Comparison of ENCODE assay signal across 9 cellular contexts in genomic region chr4:40719008-40719623, GRCh38. TPM values are rescaled to one million over a fixed set of nuclear protein-coding genes. Genes with fewer than 3 reads are reported as not detected.
DNase-seq lines count a peak whose midpoint lies in the region; ATAC-seq, FAIRE-seq and TF ChIP-seq lines count a peak whose summit lies in the region.
"Had no signal": no experiment of that assay in that cellular context is flagged by ENCODE, and none has a peak within 500 bp of the region (broad histone marks: within the 10 kb centered on the region; RNA-seq: fewer than 3 reads in every experiment).

No MANE protein-coding gene starts in this region.

- H3K79me2 ChIP-seq in neural cell (replicated peaks; ENCODE audit: insufficient read depth, low read length): no peaks in the 10 kb centered on the region

- intact Hi-C loops in CD8-positive, alpha-beta T cell (cut with DNase I, micrococcal nuclease): no loop called here

- H3K9ac ChIP-seq in neural cell (ENCODE audit: low read length): no peak overlapping the region

- no peaks in the 10 kb centered on the region for H3K9me3 Mint-ChIP-seq in CD8-positive, alpha-beta T cell

- H3K36me3 Mint-ChIP-seq in CD8-positive, alpha-beta T cell: no peaks in the 10 kb centered on the region

- peak; percentile 73 for TF ChIP-seq RAD21 in neural cell (conservative IDR thresholded peaks at IDR 0.05)

- H3K36me3 ChIP-seq in neural cell (ENCODE audit: insufficient read depth, low read length): no peaks in the 10 kb centered on the region
- no peaks in the 10 kb centered on the region for H3K36me3 ChIP-seq in CD8-positive, alpha-beta T cell (ENCODE audit: insufficient read depth, low read length)

- H3K4me1 ChIP-seq in CD8-positive, alpha-beta T cell (ENCODE audit: insufficient read depth, low read length): peaks cover 15% of the 10 kb centered on the region

- FAIRE-seq in D721Med (lab: Jason Lieb, UNC): peak; percentile 69

- H3K27ac ChIP-seq in neural cell (ENCODE audit: low read length): no peak overlapping the region
- H3K27ac ChIP-seq in CD8-positive, alpha-beta T cell (ENCODE audit: low read depth, low read length): no peak overlapping the region
- H3K27ac ChIP-seq: SK-N-MC had no signal

- DNase-seq in D721Med (ENCODE audit: insufficient read length, low spot score) (no peak), NCI-H69 (lab: John Stamatoyannopoulos, UW) (peak; percentile 83), choroid plexus epithelial cell (ENCODE audit: low read depth) (peak; percentile 85)
- no peak for DNase-seq in CD8-positive, alpha-beta T cell

- POLR2A ChIA-PET in CD8-positive, alpha-beta T cell (lab: Charles Lee): interaction anchor here (1.7 kb wide), 1 partner anchor 13 kb away, joined by 4 read pairs; no protein-coding TSS in a partner anchor

- no peaks in the 10 kb centered on the region for H3F3A ChIP-seq in neural cell (ENCODE audit: insufficient read depth, low read length, poor library complexity, severe bottlenecking)

- peaks cover 5% of the 10 kb centered on the region for H3K27me3 Mint-ChIP-seq in CD8-positive, alpha-beta T cell (ENCODE audit: low read depth)

- TF ChIP-seq CTCF in D721Med (IDR thresholded peaks at IDR 0.05; ENCODE audit: insufficient read depth, missing control alignments) (peak; percentile 85), choroid plexus epithelial cell (conservative IDR thresholded peaks at IDR 0.05; ENCODE audit: low read depth, low read length) (peak; percentile 78), neural cell (IDR thresholded peaks at IDR 0.05; ENCODE audit: poor library complexity, severe bottlenecking) (peak; percentile 66)
- no peak for TF ChIP-seq CTCF in CD8-positive, alpha-beta T cell (IDR thresholded peaks at IDR 0.05)

- H3K9me2 ChIP-seq in neural cell (ENCODE audit: insufficient read depth, low read length): no peaks in the 10 kb centered on the region

- H3K27ac Mint-ChIP-seq in CD8-positive, alpha-beta T cell: no peak overlapping the region

- H4K20me1 ChIP-seq in neural cell (ENCODE audit: insufficient read depth): no peaks in the 10 kb centered on the region

- no peaks in the 10 kb centered on the region for H3K27me3 ChIP-seq in neural cell (ENCODE audit: insufficient read depth, low read depth, low read length)
- no peaks in the 10 kb centered on the region for H3K27me3 ChIP-seq in CD8-positive, alpha-beta T cell (ENCODE audit: insufficient read depth, low read length)

- ATAC-seq in GM19025 (IDR thresholded peaks at IDR 0.05; ENCODE audit: low read depth, unreplicated experiment) (peak; percentile 61), HG03280 (IDR thresholded peaks at IDR 0.05; ENCODE audit: unreplicated experiment) (peak; percentile 75), GM19395 (IDR thresholded peaks at IDR 0.05; ENCODE audit: unreplicated experiment) (no peak)
- ATAC-seq in CD8-positive, alpha-beta T cell: no peak

- no peak overlapping the region for H3K4me2 ChIP-seq in neural cell (ENCODE audit: low read length)

- H3K4me1 Mint-ChIP-seq in CD8-positive, alpha-beta T cell (ENCODE audit: low read depth): no peaks in the 10 kb centered on the region

- TF ChIP-seq EP300 in neural cell (conservative IDR thresholded peaks at IDR 0.05; ENCODE audit: poor library complexity, severe bottlenecking): no peak

- H3K4me3 ChIP-seq in choroid plexus epithelial cell (ENCODE audit: low read depth, low read length) (no peak overlapping the region), neural cell (ENCODE audit: low read length) (no peak overlapping the region)
- H3K4me3 ChIP-seq in CD8-positive, alpha-beta T cell (ENCODE audit: low read depth, low read length): no peak overlapping the region
- H3K4me3 ChIP-seq: SK-N-MC had no signal

- H2AFZ ChIP-seq in neural cell (ENCODE audit: low read depth, low read length): no peak overlapping the region

- H3K9me3 ChIP-seq in neural cell (ENCODE audit: low read length): no peaks in the 10 kb centered on the region
- no peaks in the 10 kb centered on the region for H3K9me3 ChIP-seq in CD8-positive, alpha-beta T cell (ENCODE audit: low read length)

- CTCF ChIA-PET in CD8-positive, alpha-beta T cell (lab: Charles Lee): no interaction called here

- H3K4me3 Mint-ChIP-seq in CD8-positive, alpha-beta T cell: no peak overlapping the region

TF ChIP-seq in neural cell, 6 proteins besides CTCF, POLR2A, EP300 and RAD21:
- TF ChIP-seq SMC3 (conservative IDR thresholded peaks at IDR 0.05; ENCODE audit: poor library complexity) (peak; percentile 66), MXI1 (conservative IDR thresholded peaks at IDR 0.05; ENCODE audit: poor library complexity, severe bottlenecking) (no peak), TAF1 (IDR thresholded peaks at IDR 0.05; ENCODE audit: low read depth) (no peak), EZH2 (IDR thresholded peaks at IDR 0.05; ENCODE audit: borderline replicate concordance, insufficient read depth, low read length, poor library complexity, severe bottlenecking) (no peak), POLR2AphosphoS5 (IDR thresholded peaks at IDR 0.05) (no peak)
- TF ChIP-seq, protein P1, sequence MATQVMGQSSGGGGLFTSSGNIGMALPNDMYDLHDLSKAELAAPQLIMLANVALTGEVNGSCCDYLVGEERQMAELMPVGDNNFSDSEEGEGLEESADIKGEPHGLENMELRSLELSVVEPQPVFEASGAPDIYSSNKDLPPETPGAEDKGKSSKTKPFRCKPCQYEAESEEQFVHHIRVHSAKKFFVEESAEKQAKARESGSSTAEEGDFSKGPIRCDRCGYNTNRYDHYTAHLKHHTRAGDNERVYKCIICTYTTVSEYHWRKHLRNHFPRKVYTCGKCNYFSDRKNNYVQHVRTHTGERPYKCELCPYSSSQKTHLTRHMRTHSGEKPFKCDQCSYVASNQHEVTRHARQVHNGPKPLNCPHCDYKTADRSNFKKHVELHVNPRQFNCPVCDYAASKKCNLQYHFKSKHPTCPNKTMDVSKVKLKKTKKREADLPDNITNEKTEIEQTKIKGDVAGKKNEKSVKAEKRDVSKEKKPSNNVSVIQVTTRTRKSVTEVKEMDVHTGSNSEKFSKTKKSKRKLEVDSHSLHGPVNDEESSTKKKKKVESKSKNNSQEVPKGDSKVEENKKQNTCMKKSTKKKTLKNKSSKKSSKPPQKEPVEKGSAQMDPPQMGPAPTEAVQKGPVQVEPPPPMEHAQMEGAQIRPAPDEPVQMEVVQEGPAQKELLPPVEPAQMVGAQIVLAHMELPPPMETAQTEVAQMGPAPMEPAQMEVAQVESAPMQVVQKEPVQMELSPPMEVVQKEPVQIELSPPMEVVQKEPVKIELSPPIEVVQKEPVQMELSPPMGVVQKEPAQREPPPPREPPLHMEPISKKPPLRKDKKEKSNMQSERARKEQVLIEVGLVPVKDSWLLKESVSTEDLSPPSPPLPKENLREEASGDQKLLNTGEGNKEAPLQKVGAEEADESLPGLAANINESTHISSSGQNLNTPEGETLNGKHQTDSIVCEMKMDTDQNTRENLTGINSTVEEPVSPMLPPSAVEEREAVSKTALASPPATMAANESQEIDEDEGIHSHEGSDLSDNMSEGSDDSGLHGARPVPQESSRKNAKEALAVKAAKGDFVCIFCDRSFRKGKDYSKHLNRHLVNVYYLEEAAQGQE (IDR thresholded peaks at IDR 0.05; ENCODE audit: borderline replicate concordance): no peak

RNA-seq across cellular contexts. Expression of gene NSUN7, which starts 30.6 kb away (rescaled TPM):
- 0.51 and 3.8 TPM in 2 replicates for polyA plus RNA-seq in neural cell
- polyA minus RNA-seq in neural cell: 1.5 and 2.0 TPM in 2 replicates
- under 1 TPM; 0.14 to 0.35 TPM for total RNA-seq in CD8-positive, alpha-beta T cell

Comparison
In these comparisons a context has a peak if more than half of its experiments do, and no peak if none do; other contexts are left out.
1. DNase-seq: peak in NCI-H69 (single experiment) and choroid plexus epithelial cell (single experiment); none in D721Med (single experiment) and CD8-positive, alpha-beta T cell (0 of 7).
2. ATAC-seq: peak in GM19025 (single experiment) and HG03280 (single experiment); none in CD8-positive, alpha-beta T cell (single experiment) and GM19395 (single experiment).